ENCODE assay signal across 8 cellular contexts in the genomic region with DNA sequence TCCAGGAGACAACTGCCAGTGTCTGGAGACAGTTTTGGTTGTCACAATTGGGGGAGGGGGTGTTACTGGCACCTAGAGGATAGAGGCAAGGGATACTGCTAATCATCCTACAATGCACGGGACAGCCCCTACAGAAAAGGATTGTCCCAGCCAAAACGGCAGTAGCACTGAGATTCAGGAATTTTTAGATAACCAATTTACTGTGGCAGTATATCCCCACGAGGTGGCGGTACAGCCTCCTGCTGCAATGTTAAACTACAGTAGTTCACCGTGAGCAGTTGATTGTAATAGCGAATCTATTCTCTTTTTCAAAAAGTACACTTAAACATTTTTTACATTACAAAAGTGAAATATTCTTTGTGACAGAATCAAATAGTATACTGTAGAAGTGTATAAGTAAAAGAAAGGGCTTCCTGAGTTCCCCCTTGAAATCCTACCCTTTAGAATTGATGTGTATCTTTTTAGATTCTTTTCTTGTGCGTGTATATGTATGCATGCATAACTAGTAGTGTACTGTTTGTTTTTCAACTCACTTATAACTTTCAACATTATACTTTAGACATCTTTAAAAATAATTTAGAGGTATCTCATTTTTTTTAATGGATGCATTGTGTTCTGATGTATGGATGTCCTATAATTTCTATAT. TPM values are rescaled to one million over a fixed set of nuclear protein-coding genes. Genes with fewer than 3 reads are reported as not detected.
DNase-seq lines count a peak whose midpoint lies in the region; ATAC-seq, FAIRE-seq and TF ChIP-seq lines count a peak whose summit lies in the region.
"Not testable (repeated sequence)": the region's sequence is repeated elsewhere in the genome, so short reads cannot be mapped to it uniquely, and the experiment has no call there.

No MANE protein-coding gene starts in this region.

- in situ Hi-C loops in GM12878 (cut with MboI): not testable (repeated sequence)

- H3K4me3 ChIP-seq in GM12878: not testable (repeated sequence)

- not testable (repeated sequence) for H3K36me3 ChIP-seq in GM12878 (ENCODE audit: control insufficient read depth in 2 of 2, insufficient read depth in 2 of 2, low read length in 1 of 2)

- H3K9me3 Mint-ChIP-seq in neural crest cell: not testable (repeated sequence)

- WGBS in GM12878 (ENCODE audit: insufficient coverage, insufficient replicate concordance, low lambda C conversion rate, missing lambda C conversion rate): 25% methylated on average over 6 of the region's 7 CpGs

- not testable (repeated sequence) for H3K27ac Mint-ChIP-seq in neural crest cell (ENCODE audit: unreplicated experiment)

- peak; percentile 94 for FAIRE-seq in GM12878 (lab: Jason Lieb, UNC)

- H3K27me3 ChIP-seq in GM12878 (replicated peaks in 1 of 2; ENCODE audit: control insufficient read depth in 2 of 2, insufficient read depth in 2 of 2, low read length in 1 of 2): not testable (repeated sequence)

- TF ChIP-seq EP300 in GM12878 (IDR thresholded peaks at IDR 0.05; ENCODE audit: borderline replicate concordance in 1 of 2, control insufficient read depth in 1 of 2, low read depth in 2 of 2, low read length in 2 of 2): not testable (repeated sequence)

- not testable (repeated sequence) for H3K9ac ChIP-seq in GM12878 (ENCODE audit: control insufficient read depth, insufficient read depth, low read length)

- peak; percentile 49 for TF ChIP-seq RAD21 in GM12878 (IDR thresholded peaks at IDR 0.05; ENCODE audit: insufficient read depth, low read depth, low read length)

- H3K4me2 ChIP-seq in GM12878 (ENCODE audit: control insufficient read depth, insufficient read depth): not testable (repeated sequence)

- H3K79me2 ChIP-seq in GM12878 (ENCODE audit: control insufficient read depth, insufficient read depth, low read length): not testable (repeated sequence)

- H3K36me3 Mint-ChIP-seq in neural crest cell (ENCODE audit: low read depth): not testable (repeated sequence)

- intact Hi-C loops in GM12878 (cut with micrococcal nuclease; ENCODE audit: unreplicated experiment); head of caudate nucleus (cut with DNase I): not testable (repeated sequence)

- BruUV-seq in GM12878 (replicated peaks; lab: Mats Ljungman, UMichigan): not testable (repeated sequence)

- SMC1A ChIA-PET in GM12878 (lab: Charles Lee; ENCODE audit: uncharacterized antibody, unreplicated experiment): not testable (repeated sequence)

- TF ChIP-seq POLR2A in GM12878 (IDR thresholded peaks at IDR 0.05; ENCODE audit: low read depth, low read length): not testable (repeated sequence)

- peak; percentile 33 to 39 (median 35); a peak in 5 of 6 replicates for TF ChIP-seq CTCF in GM12878 (IDR thresholded peaks at IDR 0.05 in 2 of 3, conservative IDR thresholded peaks at IDR 0.05 in 1 of 3; ENCODE audit: control insufficient read depth in 2 of 3, extremely low read depth in 1 of 3, insufficient read depth in 1 of 3, low read depth in 3 of 3, low read length in 3 of 3)
- TF ChIP-seq CTCF in neural crest cell (conservative IDR thresholded peaks at IDR 0.05): peak; percentile 77

- H4K20me1 ChIP-seq in GM12878 (ENCODE audit: control insufficient read depth, insufficient read depth): not testable (repeated sequence)

- H2AFZ ChIP-seq in GM12878 (ENCODE audit: control insufficient read depth, low read depth, low read length): not testable (repeated sequence)

- POLR2A ChIA-PET in GM12878 (lab: Charles Lee): not testable (repeated sequence)

- CTCF ChIA-PET in GM12878 (lab: Yijun Ruan, JAX): interaction anchor here (1.5 kb wide), 1 partner anchor 248 kb away, joined by 3 read pairs; no protein-coding TSS in a partner anchor

- not testable (repeated sequence) for H3K4me1 Mint-ChIP-seq in neural crest cell

- not testable (repeated sequence) for H3K4me3 Mint-ChIP-seq in neural crest cell

- H3K9me3 ChIP-seq in GM12878 (replicated peaks; ENCODE audit: control insufficient read depth, insufficient read depth, low read length): not testable (repeated sequence)

- ATAC-seq in GM12878: peak; percentile 81

- RAD21 ChIA-PET in GM12878 (lab: Charles Lee; ENCODE audit: unreplicated experiment): not testable (repeated sequence)

- H3K27ac ChIP-seq in GM12878 (ENCODE audit: control insufficient read depth, insufficient read depth): not testable (repeated sequence)

- H3K27me3 Mint-ChIP-seq in neural crest cell (ENCODE audit: low read depth): not testable (repeated sequence)

- not testable (repeated sequence) for H3K4me1 ChIP-seq in GM12878 (ENCODE audit: control insufficient read depth, insufficient read depth, low read length)

- peak; percentile 63 for DNase-seq in CD1c-positive myeloid dendritic cell (ENCODE audit: extremely low spot score)
- peak; percentile 17 for DNase-seq in HT1080 (ENCODE audit: low read depth)
- peak; percentile 9 for DNase-seq in NOMO-1 treated with DMSO at 0.1 percent for 48 hours (lab: John Stamatoyannopoulos, UW; ENCODE audit: unreplicated experiment)
- peak; percentile 53 to 63 for DNase-seq in activated CD4-positive, alpha-beta T cell treated with anti-CD3 and anti-CD28 coated beads for 4 hours
- DNase-seq in GM12878 (ENCODE audit: low read depth, low spot score): not testable (repeated sequence)
- DNase-seq in head of caudate nucleus: peak; percentile 40 to 90 (median 76)
- peak; percentile 70 for DNase-seq in neural crest cell (ENCODE audit: low read depth, low spot score)
- peak; percentile 13 to 47 for DNase-seq in stimulated activated CD8-positive, alpha-beta memory T cell treated with anti-CD3 and anti-CD28 coated beads, Interleukin-4, amount 100 ng/mL, for 1 hour (ENCODE audit: low read depth in 2 of 2, low spot score in 1 of 2)

TF ChIP-seq in GM12878, 131 proteins besides CTCF, POLR2A, EP300 and RAD21:
- peak; percentile 31; the same call in 1 of the 2 replicates for TF ChIP-seq SMC3 (IDR thresholded peaks at IDR 0.05; ENCODE audit: borderline replicate concordance, low read length)

RNA-seq across cellular contexts. Expression of gene FOXO3B, which starts 30.4 kb away (rescaled TPM):
- 2.7 and 3.0 TPM in 2 replicates for total RNA-seq in HT1080 (2014; rRNA removed; shearing (Covaris generic))
- 2.4 and 4.1 TPM in 2 replicates for polyA plus RNA-seq in HT1080 (2015; cell fraction: cytosol; rRNA removed)
- 4.0 and 4.7 TPM in 2 replicates for polyA plus RNA-seq in HT1080 (2015; cell fraction: nucleus; rRNA removed)
- total RNA-seq in GM12878 (2013; cell fraction: nucleolus; rRNA removed): 5.6 and 5.7 TPM in 2 replicates
- total RNA-seq in GM12878 (2014; rRNA removed): 0.85 and 1.1 TPM in 2 replicates
- total RNA-seq in GM12878 (2014; rRNA removed; fragmentation: Illumina TruSeq; extraction: Trizol): 0.32 and 0.76 TPM in 2 replicates
- 1.3 TPM in 2 replicates for total RNA-seq in GM12878 (2021)
- polyA plus RNA-seq in GM12878 (2011; ENCODE audit: low read depth): 0.45 TPM
- 0.27 and 1.0 TPM in 2 replicates for polyA plus RNA-seq in GM12878 (2011; rRNA removed)
- polyA plus RNA-seq in GM12878 (2011; cell fraction: cytosol; rRNA removed): 1.5 and 1.9 TPM in 2 replicates
- 2.2 and 2.4 TPM in 2 replicates for polyA plus RNA-seq in GM12878 (2011; cell fraction: nucleus; rRNA removed)
- 0.68 and 0.84 TPM in 2 replicates for polyA plus RNA-seq in GM12878 (2012)
- 0.97 and 1.1 TPM in 2 replicates for polyA plus RNA-seq in GM12878 (2014; fragmentation: Illumina TruSeq; extraction: Trizol)
- polyA plus RNA-seq in GM12878 (2014; fragmentation: Nextera tagmentation; extraction: Ambion mirVana): under 1 TPM; 0.05 to 0.08 TPM
- polyA plus RNA-seq in GM12878 (2014; rRNA removed): 0.82 and 1.4 TPM in 2 replicates
- polyA plus RNA-seq in GM12878 (2016; fragmentation: Nextera tagmentation; extraction: Ambion mirVana): under 1 TPM; 0.18 to 0.40 TPM
- polyA minus RNA-seq in GM12878 (2011; rRNA and poly(A)+ RNA removed): 1.8 and 2.1 TPM in 2 replicates
- polyA minus RNA-seq in GM12878 (2011; cell fraction: cytosol; rRNA and poly(A)+ RNA removed): not detected in 2 replicates
- 1.7 and 2.7 TPM in 2 replicates for polyA minus RNA-seq in GM12878 (2011; cell fraction: nucleus; rRNA and poly(A)+ RNA removed)
- 25.8 and 28.5 TPM in 2 replicates for total RNA-seq in neural crest cell

RNA-seq across cellular contexts. Expression of gene FBXW10, which starts 31.4 kb away (rescaled TPM):
- total RNA-seq in HT1080 (2014; rRNA removed; shearing (Covaris generic)): not detected in 2 replicates
- not detected in 2 replicates for polyA plus RNA-seq in HT1080 (2015; cell fraction: cytosol; rRNA removed)
- polyA plus RNA-seq in HT1080 (2015; cell fraction: nucleus; rRNA removed): 0.07 and 0.18 TPM in 2 replicates
- total RNA-seq in GM12878 (2013; cell fraction: nucleolus; rRNA removed): not detected in 2 replicates
- 0.11 TPM in 1 of 2 replicates, not detected in the other for total RNA-seq in GM12878 (2014; rRNA removed)
- total RNA-seq in GM12878 (2014; rRNA removed; fragmentation: Illumina TruSeq; extraction: Trizol): not detected in 2 replicates
- total RNA-seq in GM12878 (2021): not detected in 2 replicates
- not detected for polyA plus RNA-seq in GM12878 (2011; ENCODE audit: low read depth)
- 0.01 TPM in 1 of 2 replicates, not detected in the other for polyA plus RNA-seq in GM12878 (2011; rRNA removed)
- polyA plus RNA-seq in GM12878 (2011; cell fraction: cytosol; rRNA removed): 0.02 TPM in 1 of 2 replicates, not detected in the other
- 0.06 TPM in 1 of 2 replicates, not detected in the other for polyA plus RNA-seq in GM12878 (2011; cell fraction: nucleus; rRNA removed)
- polyA plus RNA-seq in GM12878 (2012): 0.04 TPM in 1 of 2 replicates, not detected in the other
- 0.10 TPM in 1 of 2 replicates, not detected in the other for polyA plus RNA-seq in GM12878 (2014; fragmentation: Illumina TruSeq; extraction: Trizol)
- not detected for polyA plus RNA-seq in GM12878 (2014; fragmentation: Nextera tagmentation; extraction: Ambion mirVana)
- polyA plus RNA-seq in GM12878 (2014; rRNA removed): not detected in 2 replicates
- polyA plus RNA-seq in GM12878 (2016; fragmentation: Nextera tagmentation; extraction: Ambion mirVana): not detected
- 0.10 TPM in 1 of 2 replicates, not detected in the other for polyA minus RNA-seq in GM12878 (2011; rRNA and poly(A)+ RNA removed)
- polyA minus RNA-seq in GM12878 (2011; cell fraction: cytosol; rRNA and poly(A)+ RNA removed): not detected in 2 replicates
- 0.19 TPM in 1 of 2 replicates, not detected in the other for polyA minus RNA-seq in GM12878 (2011; cell fraction: nucleus; rRNA and poly(A)+ RNA removed)
- 0.19 and 0.20 TPM in 2 replicates for total RNA-seq in neural crest cell
